ENCODE assay signal across 35 cellular contexts in genomic region chr17:8841844-8842243, GRCh38. TPM values are rescaled to one million over a fixed set of nuclear protein-coding genes. Genes with fewer than 3 reads are reported as not detected.
"Had no signal": no experiment of that assay in that cellular context is flagged by ENCODE, and none has a peak within 500 bp of the region (broad histone marks: within the 10 kb centered on the region; RNA-seq: fewer than 3 reads in every experiment).

No MANE protein-coding gene starts in this region.

- H3K27ac Mint-ChIP-seq: activated naive CD4-positive, alpha-beta T cell treated with anti-CD3 and anti-CD28 coated beads, Interleukin-2, amount 10 ng/mL, durations not matched to agents 7 days and 5 days; activated naive CD8-positive, alpha-beta T cell treated with anti-CD3 and anti-CD28 coated beads, Interleukin-2, amount 10 ng/mL, durations not matched to agents 7 days and 5 days; brain; stimulated activated naive B cell treated with anti-CD40 and anti-IgM and Interleukin-4, amounts not matched to agents 10 μg/mL and 1 μg/mL and 100 μg/mL, for 72 hours; T-helper 1 cell treated with Interleukin-12 subunit alpha and Interleukin-12 subunit beta and Interleukin-4 antibody, amounts not matched to agents 30 μg/mL and 1 μg/mL, for 36 hours had no signal

- DNase-seq: activated CD4-positive, alpha-beta T cell treated with anti-CD3 and anti-CD28 coated beads for 4 hours; activated CD4-positive, alpha-beta T cell treated with anti-CD3 and anti-CD28 coated beads, Interleukin-2, amount 50 U/mL, for 4 hours; activated CD4-positive, CD25-positive, alpha-beta regulatory T cell; activated gamma-delta T cell; activated naive CD4-positive, alpha-beta T cell treated with anti-CD3 and anti-CD28 coated beads, Interleukin-2, amount 10 ng/mL, durations not matched to agents 7 days and 5 days; activated naive CD8-positive, alpha-beta T cell treated with anti-CD3 and anti-CD28 coated beads, Interleukin-2, amount 10 ng/mL, durations not matched to agents 7 days and 5 days; activated T-cell treated with anti-CD3 and anti-CD28 coated beads, Interleukin-2, amount 50 U/mL, for 1 hour; foreskin fibroblast; head of caudate nucleus; hippocampal formation; left cardiac atrium; mammary epithelial cell; midbrain; naive thymus-derived CD4-positive, alpha-beta T cell; nucleus accumbens; pancreas; retina; stimulated activated CD4-positive, alpha-beta T cell treated with anti-CD3 and anti-CD28 coated beads, Interleukin-1b, Interleukin-23, amount 100 ng/mL, for 48 hours; stimulated activated CD4-positive, alpha-beta T cell treated with anti-CD3 and anti-CD28 coated beads, Interleukin-4, amount 100 ng/mL, for 4 hours; stimulated activated CD8-positive, alpha-beta memory T cell treated with anti-CD3 and anti-CD28 coated beads, Interleukin-4, amount 100 ng/mL, for 48 hours; stimulated activated naive B cell treated with anti-CD40 and anti-IgM and Interleukin-4, amounts not matched to agents 10 μg/mL and 1 μg/mL and 100 μg/mL, for 72 hours; stomach; thyroid gland; upper lobe of left lung had no signal

- H3K27me3 Mint-ChIP-seq: activated naive CD4-positive, alpha-beta T cell treated with anti-CD3 and anti-CD28 coated beads, Interleukin-2, amount 10 ng/mL, durations not matched to agents 7 days and 5 days; activated naive CD8-positive, alpha-beta T cell treated with anti-CD3 and anti-CD28 coated beads, Interleukin-2, amount 10 ng/mL, durations not matched to agents 7 days and 5 days; naive thymus-derived CD4-positive, alpha-beta T cell had no signal

- H3K4me3 Mint-ChIP-seq: activated naive CD4-positive, alpha-beta T cell treated with anti-CD3 and anti-CD28 coated beads, Interleukin-2, amount 10 ng/mL, durations not matched to agents 7 days and 5 days; activated naive CD8-positive, alpha-beta T cell treated with anti-CD3 and anti-CD28 coated beads, Interleukin-2, amount 10 ng/mL, durations not matched to agents 7 days and 5 days; brain; naive thymus-derived CD4-positive, alpha-beta T cell; neural crest cell; stimulated activated naive B cell treated with anti-CD40 and anti-IgM and Interleukin-4, amounts not matched to agents 10 μg/mL and 1 μg/mL and 100 μg/mL, for 72 hours; T-helper 1 cell treated with Interleukin-12 subunit alpha and Interleukin-12 subunit beta and Interleukin-4 antibody, amounts not matched to agents 30 μg/mL and 1 μg/mL, for 36 hours had no signal

- H3K4me1 ChIP-seq: ascending aorta, pancreas, prostate gland, stomach, upper lobe of left lung, vagina had no signal

- ATAC-seq: esophagus mucosa; left cardiac atrium; naive thymus-derived CD4-positive, alpha-beta T cell; pancreas; stimulated activated naive B cell treated with anti-CD40 and anti-IgM and Interleukin-4, amounts not matched to agents 10 μg/mL and 1 μg/mL and 100 μg/mL, for 72 hours had no signal

- H3K4me3 ChIP-seq: ascending aorta, cardiac muscle cell, coronary artery, pancreas, prostate gland, smooth muscle cell, stomach, thyroid gland, upper lobe of left lung, vagina had no signal

- H3K36me3 Mint-ChIP-seq: brain; stimulated activated naive B cell treated with anti-CD40 and anti-IgM and Interleukin-4, amounts not matched to agents 10 μg/mL and 1 μg/mL and 100 μg/mL, for 72 hours had no signal

- H3K36me3 ChIP-seq: ascending aorta, cardiac muscle cell, pancreas, prostate gland, stomach, thyroid gland, upper lobe of left lung, vagina had no signal

- H3K27ac ChIP-seq: ascending aorta, cardiac muscle cell, coronary artery, pancreas, prostate gland, stomach, thyroid gland, upper lobe of left lung, vagina had no signal

- H3K9me3 ChIP-seq: ascending aorta, pancreas, prostate gland, stomach, thyroid gland, upper lobe of left lung, vagina had no signal

- H3K9me3 Mint-ChIP-seq: activated naive CD4-positive, alpha-beta T cell treated with anti-CD3 and anti-CD28 coated beads, Interleukin-2, amount 10 ng/mL, durations not matched to agents 7 days and 5 days; stimulated activated naive B cell treated with anti-CD40 and anti-IgM and Interleukin-4, amounts not matched to agents 10 μg/mL and 1 μg/mL and 100 μg/mL, for 72 hours; T-helper 1 cell treated with Interleukin-12 subunit alpha and Interleukin-12 subunit beta and Interleukin-4 antibody, amounts not matched to agents 30 μg/mL and 1 μg/mL, for 36 hours had no signal

- H3K27me3 ChIP-seq: ascending aorta, cardiac muscle cell, pancreas, thyroid gland, upper lobe of left lung, vagina had no signal

RNA-seq across cellular contexts. Expression of gene PIK3R6, which starts 25.6 kb away (rescaled TPM):
- total RNA-seq: cardiac muscle cell, neural crest cell, smooth muscle cell had no signal
- polyA plus RNA-seq: smooth muscle cell had no signal

RNA-seq across cellular contexts. Expression of gene MFSD6L, which starts 42.7 kb away (rescaled TPM):
- total RNA-seq: ascending aorta, cardiac muscle cell, left cardiac atrium, mammary epithelial cell, neural crest cell, vagina had no signal
- polyA plus RNA-seq: cardiac muscle cell; keratinocyte; naive thymus-derived CD4-positive, alpha-beta T cell; smooth muscle cell had no signal
